18 cellular contexts compared by ENCODE assay signal in the genomic region with DNA sequence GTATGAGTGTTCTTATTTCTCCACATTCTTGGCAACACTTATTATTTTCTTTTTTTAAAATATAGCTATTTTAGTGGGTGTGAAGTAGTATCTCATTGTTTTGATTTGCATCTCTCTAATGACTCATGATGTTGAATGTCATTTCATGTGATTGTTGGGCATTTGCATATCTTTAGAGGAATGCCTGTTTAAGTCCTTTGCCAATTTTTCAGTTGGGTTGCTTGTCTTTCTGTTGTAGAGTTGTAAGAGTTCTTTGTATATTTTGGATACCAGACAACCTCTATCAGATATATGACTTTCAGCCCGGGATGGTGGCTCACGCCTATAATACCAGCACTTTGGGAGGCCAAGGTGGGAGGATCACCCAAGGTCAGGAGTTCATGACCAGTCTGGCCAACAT. TPM values are rescaled to one million over a fixed set of nuclear protein-coding genes. Genes with fewer than 3 reads are reported as not detected.
DNase-seq lines count a peak whose midpoint lies in the region; ATAC-seq and TF ChIP-seq lines count a peak whose summit lies in the region.
"Had no signal": no experiment of that assay in that cellular context is flagged by ENCODE, and none has a peak within 500 bp of the region (broad histone marks: within the 10 kb centered on the region; RNA-seq: fewer than 3 reads in every experiment).

No MANE protein-coding gene starts in this region.

- H3K27ac Mint-ChIP-seq in chondrocyte (ENCODE audit: unreplicated experiment): peak overlapping the region; percentile 13
- H3K27ac Mint-ChIP-seq: activated CD4-positive, alpha-beta T cell treated with anti-CD3 and anti-CD28 coated beads, Interleukin-2, amount 10 ng/mL, durations not matched to agents 24 days and 14 days; activated naive CD4-positive, alpha-beta T cell treated with anti-CD3 and anti-CD28 coated beads, Interleukin-2, amount 50 U/mL, for 72 hours; CD4-positive, CD25-positive, alpha-beta regulatory T cell; neural progenitor cell; progenitor cell of endocrine pancreas had no signal

- in situ Hi-C loops in Caki2 (cut with HindIII; ENCODE audit: low pct_unique_long_range_greater_than_20kb, low sequenced_read_pairs): no loop called here

- no peak for ATAC-seq in HG02981 (IDR thresholded peaks at IDR 0.05; ENCODE audit: unreplicated experiment)
- ATAC-seq: activated naive CD4-positive, alpha-beta T cell treated with anti-CD3 and anti-CD28 coated beads, Interleukin-2, amount 50 U/mL, for 72 hours had no signal

- no peaks in the 10 kb centered on the region for H3K27me3 Mint-ChIP-seq in chondrocyte (ENCODE audit: low read depth)

- DNase-seq in Caki2 (ENCODE audit: low read depth) (peak; percentile 71), M059J (ENCODE audit: low read depth) (peak; percentile 74), chondrocyte (ENCODE audit: low spot score) (no peak), lung microvascular endothelial cell (ENCODE audit: low read depth in 2 of 2) (peak; percentile 21 to 38), T-helper 1 cell (no peak), activated gamma-delta T cell (lab: John Stamatoyannopoulos, UW) (no peak), NCI-H2227 (lab: John Stamatoyannopoulos, UW; ENCODE audit: unreplicated experiment) (no peak)
- DNase-seq: activated CD4-positive, alpha-beta T cell treated with anti-CD3 and anti-CD28 coated beads, Interleukin-2, amount 10 ng/mL, durations not matched to agents 24 days and 14 days; CD4-positive, CD25-positive, alpha-beta regulatory T cell; cortex of kidney; MV-4-11; NCI-H187; T-helper 2 cell had no signal

- TF ChIP-seq CTCF in chondrocyte (IDR thresholded peaks at IDR 0.05): no peak

- H3K9me3 Mint-ChIP-seq in chondrocyte (ENCODE audit: low read depth): no peaks in the 10 kb centered on the region
- H3K9me3 Mint-ChIP-seq: activated CD4-positive, alpha-beta T cell treated with anti-CD3 and anti-CD28 coated beads, Interleukin-2, amount 10 ng/mL, durations not matched to agents 24 days and 14 days; activated naive CD4-positive, alpha-beta T cell treated with anti-CD3 and anti-CD28 coated beads, Interleukin-2, amount 50 U/mL, for 72 hours; neural progenitor cell had no signal

- H3K4me1 Mint-ChIP-seq in chondrocyte (ENCODE audit: low read depth): peaks cover 12% of the 10 kb centered on the region

- H3K36me3 Mint-ChIP-seq in chondrocyte (ENCODE audit: low read depth): no peaks in the 10 kb centered on the region
- H3K36me3 Mint-ChIP-seq: activated naive CD4-positive, alpha-beta T cell treated with anti-CD3 and anti-CD28 coated beads, Interleukin-2, amount 50 U/mL, for 72 hours; CD4-positive, CD25-positive, alpha-beta regulatory T cell; neural progenitor cell had no signal

- no peak overlapping the region for H3K4me3 Mint-ChIP-seq in chondrocyte (ENCODE audit: unreplicated experiment)
- H3K4me3 Mint-ChIP-seq: activated CD4-positive, alpha-beta T cell treated with anti-CD3 and anti-CD28 coated beads, Interleukin-2, amount 10 ng/mL, durations not matched to agents 24 days and 14 days; CD4-positive, CD25-positive, alpha-beta regulatory T cell; neural progenitor cell had no signal

RNA-seq across cellular contexts. Expression of a gene that starts 5.1 kb away (rescaled TPM):
- 139 and 161 TPM in 2 replicates for total RNA-seq in Caki2 (2014; rRNA removed; shearing (Covaris generic); ENCODE audit: low replicate concordance)
- 0.30 TPM in 1 of 2 replicates, not detected in the other for total RNA-seq in M059J (2014; rRNA removed; shearing (Covaris generic))
- total RNA-seq in chondrocyte (2.6 to 4.6 TPM (median 3.4 TPM) in 3 replicates), lung microvascular endothelial cell (under 0.01 and 0.87 TPM in 2 replicates)
- total RNA-seq: activated CD4-positive, alpha-beta T cell treated with anti-CD3 and anti-CD28 coated beads, Interleukin-2, amount 10 ng/mL, durations not matched to agents 24 days and 14 days; activated naive CD4-positive, alpha-beta T cell treated with anti-CD3 and anti-CD28 coated beads, Interleukin-2, amount 50 U/mL, for 72 hours; CD4-positive, CD25-positive, alpha-beta regulatory T cell; liver had no signal

Comparison
In these comparisons a context has a peak if more than half of its experiments do, and no peak if none do; other contexts are left out.
1. DNase-seq: peak in Caki2 (single experiment), M059J (single experiment) and lung microvascular endothelial cell (2 of 2); none in chondrocyte (single experiment), T-helper 1 cell (0 of 5), activated gamma-delta T cell (single experiment) and NCI-H2227 (single experiment).
2. RNA of a gene that starts 5.1 kb away (total RNA-seq): 139 to 161 TPM in Caki2; 2.6 to 4.6 TPM in chondrocyte, 0.30 TPM in M059J and under 0.01 to 0.87 TPM in lung microvascular endothelial cell; every median in the first group is over 10 times any median in the second.